ENCODE assay signal across 12 cellular contexts in the genomic region with DNA sequence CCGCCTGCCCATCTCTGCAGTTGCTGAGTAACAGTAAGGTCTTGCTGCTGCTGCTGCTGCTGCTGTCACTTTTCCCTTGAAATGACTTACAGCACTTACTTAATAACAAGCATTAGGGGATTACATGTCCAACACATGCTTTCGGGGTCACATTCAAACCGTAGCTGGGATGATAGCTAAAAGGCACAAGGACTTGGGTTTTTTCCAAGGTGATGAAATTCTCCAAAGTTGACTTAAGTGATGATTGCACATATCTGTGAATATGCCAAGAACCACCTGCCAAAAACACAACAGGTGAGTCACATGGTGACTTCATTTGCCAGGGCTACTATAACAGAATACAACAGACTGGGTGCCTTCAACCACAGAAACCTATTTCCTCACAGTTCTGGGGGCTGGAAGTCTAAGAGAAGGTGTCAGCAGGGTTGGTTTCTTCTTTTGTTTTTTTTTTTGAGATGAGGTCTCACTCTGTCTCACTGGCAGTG.
DNase-seq lines count a peak whose midpoint lies in the region; ATAC-seq, FAIRE-seq and TF ChIP-seq lines count a peak whose summit lies in the region.
"Had no signal": no experiment of that assay in that cellular context is flagged by ENCODE, and none has a peak within 500 bp of the region (broad histone marks: within the 10 kb centered on the region; RNA-seq: fewer than 3 reads in every experiment).

No MANE protein-coding gene starts in this region.

- WGBS in A549 (ENCODE audit: missing lambda C conversion rate) = 67% methylated on average over 3 of the region's 3 CpGs

- H3K4me3 Mint-ChIP-seq in activated naive CD4-positive, alpha-beta T cell treated with anti-CD3 and anti-CD28 coated beads for 36 hours = no peak overlapping the region
- H3K4me3 Mint-ChIP-seq: T-helper 1 cell treated with Interleukin-12 subunit alpha and Interleukin-12 subunit beta and Interleukin-4 antibody, amounts not matched to agents 30 μg/mL and 1 μg/mL, for 36 hours had no signal

- peak overlapping the region; percentile 78 for H3K27ac Mint-ChIP-seq in activated naive CD4-positive, alpha-beta T cell treated with anti-CD3 and anti-CD28 coated beads for 36 hours
- H3K27ac Mint-ChIP-seq: T-helper 1 cell treated with Interleukin-12 subunit alpha and Interleukin-12 subunit beta and Interleukin-4 antibody, amounts not matched to agents 30 μg/mL and 1 μg/mL, for 36 hours had no signal

- no peak for FAIRE-seq in A549 (lab: Jason Lieb, UNC)

- intact Hi-C loops in activated naive CD4-positive, alpha-beta T cell treated with anti-CD3 and anti-CD28 coated beads for 36 hours (cut with micrococcal nuclease) = loop anchor here (1.0 kb wide), 3 partner anchors 8 to 52 kb away; no protein-coding TSS in a partner anchor

- H3K9me3 ChIP-seq in A549 = no peaks in the 10 kb centered on the region

- peaks cover 30% of the 10 kb centered on the region for H3K4me1 ChIP-seq in A549

- peak overlapping the region; percentile 40 for H3K4me2 ChIP-seq in A549

- TF ChIP-seq CTCF in A549 (IDR thresholded peaks at IDR 0.05) (no peak), GM13977 (IDR thresholded peaks at IDR 0.05; ENCODE audit: extremely low read depth, insufficient read depth, missing control alignments) (no peak)

- peaks cover 9% of the 10 kb centered on the region for H3K27me3 Mint-ChIP-seq in activated naive CD4-positive, alpha-beta T cell treated with anti-CD3 and anti-CD28 coated beads for 36 hours (ENCODE audit: low read depth)

- TF ChIP-seq POLR2A in A549 (IDR thresholded peaks at IDR 0.05; ENCODE audit: low read length) = no peak

- ATAC-seq in A549 (no peak), HG02884 (IDR thresholded peaks at IDR 0.05; ENCODE audit: unreplicated experiment) (no peak)

- no peak for TF ChIP-seq RAD21 in A549 (conservative IDR thresholded peaks at IDR 0.05 in 1 of 2, IDR thresholded peaks at IDR 0.05 in 1 of 2)

- CTCF ChIA-PET in A549 (lab: Yijun Ruan, JAX) = interaction anchor here (1.1 to 2.1 kb wide), 3 partner anchors 11 to 294 kb away, joined by 3 to 7 read pairs (median 4); no protein-coding TSS in a partner anchor
- CTCF ChIA-PET in activated naive CD4-positive, alpha-beta T cell treated with anti-CD3 and anti-CD28 coated beads for 36 hours (lab: Charles Lee) = interaction anchor here (0.6 kb wide), 2 partner anchors 318 to 370 kb away, joined by 3 to 4 read pairs; no protein-coding TSS in a partner anchor

- peaks cover 40% of the 10 kb centered on the region for H3K4me1 Mint-ChIP-seq in activated naive CD4-positive, alpha-beta T cell treated with anti-CD3 and anti-CD28 coated beads for 36 hours (ENCODE audit: low read depth)

- DNase-seq in A549 (ENCODE audit: low read depth in 1 of 2, low spot score in 1 of 2) (peak in 1 of 2 experiments; percentile 65), HT1080 (ENCODE audit: low read depth) (peak; percentile 62), kidney glomerular epithelial cell (lab: John Stamatoyannopoulos, UW) (peak; percentile 71), NCI-H187 treated with DMSO at 0.1 percent for 48 hours (lab: John Stamatoyannopoulos, UW) (no peak), GM13977 (ENCODE audit: low spot score) (no peak), amniotic stem cell (lab: John Stamatoyannopoulos, UW) (no peak)
- peak; percentile 78 for DNase-seq in activated naive CD4-positive, alpha-beta T cell treated with anti-CD3 and anti-CD28 coated beads for 36 hours
- DNase-seq: caudate nucleus, DMS 273 treated with DMSO at 0.1 percent for 48 hours, NCI-H187 had no signal

- H3K9me3 Mint-ChIP-seq in activated naive CD4-positive, alpha-beta T cell treated with anti-CD3 and anti-CD28 coated beads for 36 hours = no peaks in the 10 kb centered on the region

- POLR2A ChIA-PET in A549 (lab: Yijun Ruan, JAX) = interaction anchor here (0.6 to 2.1 kb wide), 3 partner anchors 8 to 1114 kb away, joined by 3 to 11 read pairs (median 4); a partner anchor contains a TSS

- TF ChIP-seq EP300 in A549 (IDR thresholded peaks at IDR 0.05) = 0 out of 5 replicates have a peak, but pooled peaks of 1 of the 2 experiments have one; percentile 27

- no peaks in the 10 kb centered on the region for H3K36me3 Mint-ChIP-seq in activated naive CD4-positive, alpha-beta T cell treated with anti-CD3 and anti-CD28 coated beads for 36 hours (ENCODE audit: low read depth)

- H3K4me3 ChIP-seq in A549 = no peak overlapping the region

- in situ Hi-C loops in GM13977 (cut with MboI; ENCODE audit: low pct_unique_long_range_greater_than_20kb, low sequenced_read_pairs, unreplicated experiment) = no loop called here

- peak overlapping the region in 1 of 2 experiments; percentile 68; a peak in 4 of 6 replicates for H3K27ac ChIP-seq in A549

TF ChIP-seq in A549, 52 proteins besides CTCF, POLR2A, EP300 and RAD21 (continues in another document):
- TF ChIP-seq CBX8 (IDR thresholded peaks at IDR 0.05) (no peak), CEBPB (IDR thresholded peaks at IDR 0.05) (peak; percentile 84 to 85), MAZ (IDR thresholded peaks at IDR 0.05; ENCODE audit: borderline replicate concordance, low read depth, low read length) (no peak), ZFP36 (IDR thresholded peaks at IDR 0.05; ENCODE audit: borderline replicate concordance, partially characterized antibody) (no peak), JUN (IDR thresholded peaks at IDR 0.05) (peak in 1 of 2 experiments; percentile 66; a peak in 2 of 5 replicates), HOXA7 (CRISPR knock-in tag; IDR thresholded peaks at IDR 0.05) (no peak), RCOR1 (IDR thresholded peaks at IDR 0.05; ENCODE audit: low read depth, low read length) (no peak), GATA3 (IDR thresholded peaks at IDR 0.05; ENCODE audit: borderline replicate concordance) (no peak), HOXB13 (CRISPR knock-in tag; IDR thresholded peaks at IDR 0.05; ENCODE audit: low read depth) (no peak), MYC (IDR thresholded peaks at IDR 0.05; ENCODE audit: borderline replicate concordance, low read length) (no peak), FOSL2 (IDR thresholded peaks at IDR 0.05) (peak; percentile 72), FOSL2 (CRISPR knock-in tag; IDR thresholded peaks at IDR 0.05) (peak; percentile 79), NPAS2 (CRISPR knock-in tag; IDR thresholded peaks at IDR 0.05; ENCODE audit: borderline replicate concordance) (no peak), TFCP2L1 (CRISPR knock-in tag; IDR thresholded peaks at IDR 0.05) (no peak), CBX2 (IDR thresholded peaks at IDR 0.05; ENCODE audit: borderline replicate concordance, low read depth) (no peak), NFE2L2 (conservative IDR thresholded peaks at IDR 0.05; ENCODE audit: low read length) (no peak), HEYL (CRISPR knock-in tag; IDR thresholded peaks at IDR 0.05) (no peak), CHD4 (IDR thresholded peaks at IDR 0.05; ENCODE audit: borderline replicate concordance) (no peak), PHF8 (IDR thresholded peaks at IDR 0.05; ENCODE audit: borderline replicate concordance, low read depth) (no peak), EHF (CRISPR knock-in tag; IDR thresholded peaks at IDR 0.05) (no peak), TP53 (CRISPR knock-in tag; IDR thresholded peaks at IDR 0.05) (no peak)
- TF ChIP-seq, protein P1, sequence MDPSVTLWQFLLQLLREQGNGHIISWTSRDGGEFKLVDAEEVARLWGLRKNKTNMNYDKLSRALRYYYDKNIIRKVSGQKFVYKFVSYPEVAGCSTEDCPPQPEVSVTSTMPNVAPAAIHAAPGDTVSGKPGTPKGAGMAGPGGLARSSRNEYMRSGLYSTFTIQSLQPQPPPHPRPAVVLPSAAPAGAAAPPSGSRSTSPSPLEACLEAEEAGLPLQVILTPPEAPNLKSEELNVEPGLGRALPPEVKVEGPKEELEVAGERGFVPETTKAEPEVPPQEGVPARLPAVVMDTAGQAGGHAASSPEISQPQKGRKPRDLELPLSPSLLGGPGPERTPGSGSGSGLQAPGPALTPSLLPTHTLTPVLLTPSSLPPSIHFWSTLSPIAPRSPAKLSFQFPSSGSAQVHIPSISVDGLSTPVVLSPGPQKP (IDR thresholded peaks at IDR 0.05; ENCODE audit: low read depth, low read length) = no peak
- TF ChIP-seq, protein P2, sequence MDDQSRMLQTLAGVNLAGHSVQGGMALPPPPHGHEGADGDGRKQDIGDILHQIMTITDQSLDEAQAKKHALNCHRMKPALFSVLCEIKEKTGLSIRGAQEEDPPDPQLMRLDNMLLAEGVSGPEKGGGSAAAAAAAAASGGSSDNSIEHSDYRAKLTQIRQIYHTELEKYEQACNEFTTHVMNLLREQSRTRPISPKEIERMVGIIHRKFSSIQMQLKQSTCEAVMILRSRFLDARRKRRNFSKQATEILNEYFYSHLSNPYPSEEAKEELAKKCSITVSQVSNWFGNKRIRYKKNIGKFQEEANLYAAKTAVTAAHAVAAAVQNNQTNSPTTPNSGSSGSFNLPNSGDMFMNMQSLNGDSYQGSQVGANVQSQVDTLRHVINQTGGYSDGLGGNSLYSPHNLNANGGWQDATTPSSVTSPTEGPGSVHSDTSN (IDR thresholded peaks at IDR 0.05) = no peak
- TF ChIP-seq, protein P3, sequence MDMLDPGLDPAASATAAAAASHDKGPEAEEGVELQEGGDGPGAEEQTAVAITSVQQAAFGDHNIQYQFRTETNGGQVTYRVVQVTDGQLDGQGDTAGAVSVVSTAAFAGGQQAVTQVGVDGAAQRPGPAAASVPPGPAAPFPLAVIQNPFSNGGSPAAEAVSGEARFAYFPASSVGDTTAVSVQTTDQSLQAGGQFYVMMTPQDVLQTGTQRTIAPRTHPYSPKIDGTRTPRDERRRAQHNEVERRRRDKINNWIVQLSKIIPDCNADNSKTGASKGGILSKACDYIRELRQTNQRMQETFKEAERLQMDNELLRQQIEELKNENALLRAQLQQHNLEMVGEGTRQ (IDR thresholded peaks at IDR 0.05) = no peak; the same call in 1 of the 2 replicates
- TF ChIP-seq, protein P4, sequence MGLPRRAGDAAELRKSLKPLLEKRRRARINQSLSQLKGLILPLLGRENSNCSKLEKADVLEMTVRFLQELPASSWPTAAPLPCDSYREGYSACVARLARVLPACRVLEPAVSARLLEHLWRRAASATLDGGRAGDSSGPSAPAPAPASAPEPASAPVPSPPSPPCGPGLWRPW (IDR thresholded peaks at IDR 0.05) = peak; percentile 76
- TF ChIP-seq, protein P5, sequence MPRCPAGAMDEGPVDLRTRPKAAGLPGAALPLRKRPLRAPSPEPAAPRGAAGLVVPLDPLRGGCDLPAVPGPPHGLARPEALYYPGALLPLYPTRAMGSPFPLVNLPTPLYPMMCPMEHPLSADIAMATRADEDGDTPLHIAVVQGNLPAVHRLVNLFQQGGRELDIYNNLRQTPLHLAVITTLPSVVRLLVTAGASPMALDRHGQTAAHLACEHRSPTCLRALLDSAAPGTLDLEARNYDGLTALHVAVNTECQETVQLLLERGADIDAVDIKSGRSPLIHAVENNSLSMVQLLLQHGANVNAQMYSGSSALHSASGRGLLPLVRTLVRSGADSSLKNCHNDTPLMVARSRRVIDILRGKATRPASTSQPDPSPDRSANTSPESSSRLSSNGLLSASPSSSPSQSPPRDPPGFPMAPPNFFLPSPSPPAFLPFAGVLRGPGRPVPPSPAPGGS (IDR thresholded peaks at IDR 0.05) = 0 out of 3 replicates have a peak, but pooled peaks have one; percentile 27

Comparison
In these comparisons a context has a peak if more than half of its experiments do, and no peak if none do; other contexts are left out.
1. DNase-seq: peak in HT1080 (single experiment), activated naive CD4-positive, alpha-beta T cell treated with anti-CD3 and anti-CD28 coated beads for 36 hours (single experiment) and kidney glomerular epithelial cell (single experiment); none in NCI-H187 treated with DMSO at 0.1 percent for 48 hours (single experiment), GM13977 (single experiment) and amniotic stem cell (single experiment).